Comparison of ENCODE assay signal across 8 cellular contexts in the genomic region with DNA sequence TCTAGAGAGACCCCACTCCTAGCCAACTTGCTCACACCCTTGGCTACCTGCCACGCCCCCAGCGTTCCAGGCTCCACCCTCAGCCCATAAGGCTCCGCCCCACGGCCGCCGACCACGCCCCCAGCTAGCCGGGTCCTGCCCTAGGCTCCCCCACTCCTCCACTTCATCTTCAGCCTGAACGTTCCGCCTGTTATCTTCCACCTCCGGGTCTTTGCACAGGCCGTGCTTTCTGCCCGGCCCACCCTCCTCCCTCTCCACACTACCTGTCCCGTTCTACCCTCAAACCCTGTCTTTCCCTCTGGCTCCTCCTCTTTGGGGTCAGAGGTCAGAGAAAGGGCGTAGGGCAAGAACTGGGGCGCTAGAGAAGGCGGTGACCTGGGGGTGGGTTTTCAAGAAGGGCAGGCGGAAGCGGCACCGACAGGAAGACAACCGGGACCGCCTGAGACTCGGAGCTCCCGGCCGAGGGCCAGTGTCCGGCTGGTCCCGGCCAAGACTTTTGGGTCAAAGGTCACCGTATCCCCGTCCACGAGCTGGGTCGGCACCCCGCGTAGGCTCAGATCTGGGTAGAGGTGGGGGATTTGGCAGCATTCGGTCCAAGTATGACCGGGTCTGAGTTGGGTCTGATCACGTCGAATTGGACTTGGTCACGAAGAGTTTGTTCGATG. TPM values are rescaled to one million over a fixed set of nuclear protein-coding genes. Genes with fewer than 3 reads are reported as not detected.
DNase-seq lines count a peak whose midpoint lies in the region; ATAC-seq and TF ChIP-seq lines count a peak whose summit lies in the region.

No MANE protein-coding gene starts in this region.

- TF ChIP-seq CTCF in vagina (IDR thresholded peaks at IDR 0.05), result no peak

- peak; percentile 69 for DNase-seq in UCSD-AML1 (lab: John Stamatoyannopoulos, UW; ENCODE audit: unreplicated experiment)
- DNase-seq in effector memory CD8-positive, alpha-beta T cell, result peak in 1 of 3 experiments; percentile 25
- no peak for DNase-seq in vagina (ENCODE audit: extremely low spot score in 2 of 2)
- no peak for DNase-seq in superior temporal gyrus (ENCODE audit: extremely low spot score)

- H3K27me3 ChIP-seq in HUES64 (ENCODE audit: insufficient read depth, low read length), result peaks cover 28% of the 10 kb centered on the region
- H3K27me3 ChIP-seq in mucosa of rectum (ENCODE audit: control insufficient read depth in 2 of 2, insufficient read depth in 2 of 2, low read length in 2 of 2), result peaks cover 14 to 22% of the 10 kb centered on the region in 2 donors
- no peaks in the 10 kb centered on the region for H3K27me3 ChIP-seq in vagina

- peak overlapping the region; percentile 87 for H3K27ac ChIP-seq in HUES64 (ENCODE audit: low read depth, low read length)
- H3K27ac ChIP-seq in mucosa of rectum (ENCODE audit: low read depth in 2 of 2, low read length in 2 of 2), result no peak overlapping the region
- no peak overlapping the region for H3K27ac ChIP-seq in vagina

- peaks cover 2% of the 10 kb centered on the region for H3K36me3 Mint-ChIP-seq in effector memory CD8-positive, alpha-beta T cell (ENCODE audit: insufficient read depth)

- H3K4me1 ChIP-seq in HUES64 (ENCODE audit: insufficient read depth, low read length) (no peaks in the 10 kb centered on the region; the same call in 1 of the 2 replicates), mucosa of rectum (ENCODE audit: control insufficient read depth in 2 of 2, insufficient read depth in 2 of 2, low read length in 2 of 2) (peaks cover 4 to 11% of the 10 kb centered on the region in 2 donors), vagina (peaks cover 30% of the 10 kb centered on the region)

- no peak for TF ChIP-seq POLR2A in vagina (IDR thresholded peaks at IDR 0.05)

- H3K27me3 Mint-ChIP-seq in effector memory CD8-positive, alpha-beta T cell, result peaks cover 49 to 81% of the 10 kb centered on the region in 2 donors

- H3K9me3 Mint-ChIP-seq in effector memory CD8-positive, alpha-beta T cell, result no peaks in the 10 kb centered on the region

- intact Hi-C loops in vagina (cut with DNase I), result no loop called here

- H3K27ac Mint-ChIP-seq in effector memory CD8-positive, alpha-beta T cell, result peak overlapping the region in 1 of 2 donors; percentile 85

- ATAC-seq in effector memory CD8-positive, alpha-beta T cell (replicated peaks), result peak; percentile 5
- no peak for ATAC-seq in HG03045 (IDR thresholded peaks at IDR 0.05; ENCODE audit: unreplicated experiment)

- H3K4me3 ChIP-seq in GM08714 (ENCODE audit: low read length) (peak overlapping the region; percentile 28; the same call in 1 of the 2 replicates), HUES64 (ENCODE audit: low read length) (peak overlapping the region; percentile 73), mucosa of rectum (ENCODE audit: low read length in 2 of 2) (peak overlapping the region; percentile 62 to 83), vagina (peak overlapping the region; percentile 30 to 42)

- no peaks in the 10 kb centered on the region for H3K36me3 ChIP-seq in HUES64 (ENCODE audit: insufficient read depth, low read length)
- H3K36me3 ChIP-seq in mucosa of rectum (ENCODE audit: control insufficient read depth in 2 of 2, insufficient read depth in 2 of 2, low read length in 2 of 2), result no peaks in the 10 kb centered on the region
- no peaks in the 10 kb centered on the region for H3K36me3 ChIP-seq in vagina

- H3K9me3 ChIP-seq in HUES64 (ENCODE audit: insufficient read depth, low read depth, low read length) (no peaks in the 10 kb centered on the region), mucosa of rectum (ENCODE audit: control insufficient read depth in 2 of 2, low read length in 2 of 2) (no peaks in the 10 kb centered on the region), vagina (no peaks in the 10 kb centered on the region)

- H3K9ac ChIP-seq in HUES64 (ENCODE audit: low read depth, low read length) (peak overlapping the region; percentile 78), mucosa of rectum (ENCODE audit: low read depth in 1 of 2, low read length in 2 of 2) (peak overlapping the region; percentile 42 to 60)

- WGBS in HUES64, result 3% methylated on average over 39 of the region's 39 CpGs

- peak overlapping the region; percentile 84 to 97 for H3K4me3 Mint-ChIP-seq in effector memory CD8-positive, alpha-beta T cell

- peaks cover 18 to 23% of the 10 kb centered on the region in 2 donors for H3K4me1 Mint-ChIP-seq in effector memory CD8-positive, alpha-beta T cell (ENCODE audit: low read depth in 2 of 2)

RNA-seq across cellular contexts. Expression of a gene that starts 2.2 kb away (rescaled TPM):
- polyA plus RNA-seq in HUES64 (2013, experiment 1 of 2), result 0.55 TPM
- polyA plus RNA-seq in HUES64 (2013, experiment 2 of 2), result 0.44 TPM
- 0.98 TPM for total RNA-seq in vagina

RNA-seq across cellular contexts. Expression of a gene that starts 20.1 kb away (rescaled TPM):
- polyA plus RNA-seq in HUES64 (2013, experiment 1 of 2), result 3.5 TPM
- 5.1 TPM for polyA plus RNA-seq in HUES64 (2013, experiment 2 of 2)
- total RNA-seq in vagina, result 5.6 TPM

RNA-seq across cellular contexts. Expression of a gene that starts 31.0 kb away (rescaled TPM):
- 25.7 TPM for polyA plus RNA-seq in HUES64 (2013, experiment 1 of 2)
- polyA plus RNA-seq in HUES64 (2013, experiment 2 of 2), result 25.9 TPM
- total RNA-seq in vagina, result 10.3 TPM

RNA-seq across cellular contexts. Expression of a gene that starts 50.3 kb away (rescaled TPM):
- 0.20 TPM for polyA plus RNA-seq in HUES64 (2013, experiment 1 of 2)
- 0.38 TPM for polyA plus RNA-seq in HUES64 (2013, experiment 2 of 2)
- total RNA-seq in vagina, result 4.4 TPM

RNA-seq across cellular contexts. Expression of a gene that starts 50.4 kb away (rescaled TPM):
- 12.3 TPM for polyA plus RNA-seq in HUES64 (2013, experiment 1 of 2)
- polyA plus RNA-seq in HUES64 (2013, experiment 2 of 2), result 13.2 TPM
- 43.7 TPM for total RNA-seq in vagina
